3 cellular contexts compared by ENCODE assay signal in the genomic region with DNA sequence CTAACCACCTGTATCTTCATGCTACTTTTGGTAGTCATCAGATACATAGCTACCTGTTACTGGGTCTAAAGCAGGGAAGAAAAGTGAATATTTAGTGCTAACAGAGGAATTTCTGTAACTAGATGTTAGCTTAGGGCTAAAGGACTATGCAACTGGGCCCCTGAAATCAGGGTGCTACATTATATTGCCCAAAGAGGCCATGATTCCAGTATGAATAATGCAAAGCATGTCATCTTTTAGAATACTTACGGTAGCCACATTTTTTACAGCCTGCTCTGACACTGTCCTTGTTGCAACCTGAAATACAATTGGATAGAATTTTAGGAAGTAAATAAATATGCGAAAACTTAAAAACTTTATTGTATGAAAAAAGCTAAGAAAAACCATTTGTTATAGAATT.
TF ChIP-seq lines count a peak whose summit lies in the region.

No MANE protein-coding gene starts in this region.

TF ChIP-seq in HepG2, 621 proteins besides CTCF, POLR2A, EP300 and RAD21:
- no peak for TF ChIP-seq FOXP1 (IDR thresholded peaks at IDR 0.05)
- no peak for TF ChIP-seq FOXP1 (CRISPR knock-in tag; IDR thresholded peaks at IDR 0.05)
- peak; percentile 98 for TF ChIP-seq GZF1 (CRISPR knock-in tag; IDR thresholded peaks at IDR 0.05)

TF ChIP-seq in HEK293, 187 proteins besides CTCF, POLR2A, EP300 and RAD21:
- TF ChIP-seq SCRT2 (tag by site-specific recombination; IDR thresholded peaks at IDR 0.05) (0 out of 2 replicates have a peak, but pooled peaks have one; percentile 16), IKZF3 (tag by site-specific recombination; IDR thresholded peaks at IDR 0.05) (no peak), FEZF1 (tag by site-specific recombination; IDR thresholded peaks at IDR 0.05) (no peak)

TF ChIP-seq in H1, 55 proteins besides CTCF, POLR2A, EP300 and RAD21:
- TF ChIP-seq GABPA (IDR thresholded peaks at IDR 0.05; ENCODE audit: borderline replicate concordance, insufficient read depth, low read length) (no peak), CBX8 (IDR thresholded peaks at IDR 0.05; ENCODE audit: borderline replicate concordance, low read depth, low read length) (no peak), MAFK (IDR thresholded peaks at IDR 0.05; ENCODE audit: low read depth, low read length) (peak; percentile 13; the same call in 1 of the 2 replicates), TAF1 (IDR thresholded peaks at IDR 0.05; ENCODE audit: low read depth, low read length) (no peak), CHD2 (IDR thresholded peaks at IDR 0.05; ENCODE audit: low read length) (no peak)
- TF ChIP-seq, protein P1, sequence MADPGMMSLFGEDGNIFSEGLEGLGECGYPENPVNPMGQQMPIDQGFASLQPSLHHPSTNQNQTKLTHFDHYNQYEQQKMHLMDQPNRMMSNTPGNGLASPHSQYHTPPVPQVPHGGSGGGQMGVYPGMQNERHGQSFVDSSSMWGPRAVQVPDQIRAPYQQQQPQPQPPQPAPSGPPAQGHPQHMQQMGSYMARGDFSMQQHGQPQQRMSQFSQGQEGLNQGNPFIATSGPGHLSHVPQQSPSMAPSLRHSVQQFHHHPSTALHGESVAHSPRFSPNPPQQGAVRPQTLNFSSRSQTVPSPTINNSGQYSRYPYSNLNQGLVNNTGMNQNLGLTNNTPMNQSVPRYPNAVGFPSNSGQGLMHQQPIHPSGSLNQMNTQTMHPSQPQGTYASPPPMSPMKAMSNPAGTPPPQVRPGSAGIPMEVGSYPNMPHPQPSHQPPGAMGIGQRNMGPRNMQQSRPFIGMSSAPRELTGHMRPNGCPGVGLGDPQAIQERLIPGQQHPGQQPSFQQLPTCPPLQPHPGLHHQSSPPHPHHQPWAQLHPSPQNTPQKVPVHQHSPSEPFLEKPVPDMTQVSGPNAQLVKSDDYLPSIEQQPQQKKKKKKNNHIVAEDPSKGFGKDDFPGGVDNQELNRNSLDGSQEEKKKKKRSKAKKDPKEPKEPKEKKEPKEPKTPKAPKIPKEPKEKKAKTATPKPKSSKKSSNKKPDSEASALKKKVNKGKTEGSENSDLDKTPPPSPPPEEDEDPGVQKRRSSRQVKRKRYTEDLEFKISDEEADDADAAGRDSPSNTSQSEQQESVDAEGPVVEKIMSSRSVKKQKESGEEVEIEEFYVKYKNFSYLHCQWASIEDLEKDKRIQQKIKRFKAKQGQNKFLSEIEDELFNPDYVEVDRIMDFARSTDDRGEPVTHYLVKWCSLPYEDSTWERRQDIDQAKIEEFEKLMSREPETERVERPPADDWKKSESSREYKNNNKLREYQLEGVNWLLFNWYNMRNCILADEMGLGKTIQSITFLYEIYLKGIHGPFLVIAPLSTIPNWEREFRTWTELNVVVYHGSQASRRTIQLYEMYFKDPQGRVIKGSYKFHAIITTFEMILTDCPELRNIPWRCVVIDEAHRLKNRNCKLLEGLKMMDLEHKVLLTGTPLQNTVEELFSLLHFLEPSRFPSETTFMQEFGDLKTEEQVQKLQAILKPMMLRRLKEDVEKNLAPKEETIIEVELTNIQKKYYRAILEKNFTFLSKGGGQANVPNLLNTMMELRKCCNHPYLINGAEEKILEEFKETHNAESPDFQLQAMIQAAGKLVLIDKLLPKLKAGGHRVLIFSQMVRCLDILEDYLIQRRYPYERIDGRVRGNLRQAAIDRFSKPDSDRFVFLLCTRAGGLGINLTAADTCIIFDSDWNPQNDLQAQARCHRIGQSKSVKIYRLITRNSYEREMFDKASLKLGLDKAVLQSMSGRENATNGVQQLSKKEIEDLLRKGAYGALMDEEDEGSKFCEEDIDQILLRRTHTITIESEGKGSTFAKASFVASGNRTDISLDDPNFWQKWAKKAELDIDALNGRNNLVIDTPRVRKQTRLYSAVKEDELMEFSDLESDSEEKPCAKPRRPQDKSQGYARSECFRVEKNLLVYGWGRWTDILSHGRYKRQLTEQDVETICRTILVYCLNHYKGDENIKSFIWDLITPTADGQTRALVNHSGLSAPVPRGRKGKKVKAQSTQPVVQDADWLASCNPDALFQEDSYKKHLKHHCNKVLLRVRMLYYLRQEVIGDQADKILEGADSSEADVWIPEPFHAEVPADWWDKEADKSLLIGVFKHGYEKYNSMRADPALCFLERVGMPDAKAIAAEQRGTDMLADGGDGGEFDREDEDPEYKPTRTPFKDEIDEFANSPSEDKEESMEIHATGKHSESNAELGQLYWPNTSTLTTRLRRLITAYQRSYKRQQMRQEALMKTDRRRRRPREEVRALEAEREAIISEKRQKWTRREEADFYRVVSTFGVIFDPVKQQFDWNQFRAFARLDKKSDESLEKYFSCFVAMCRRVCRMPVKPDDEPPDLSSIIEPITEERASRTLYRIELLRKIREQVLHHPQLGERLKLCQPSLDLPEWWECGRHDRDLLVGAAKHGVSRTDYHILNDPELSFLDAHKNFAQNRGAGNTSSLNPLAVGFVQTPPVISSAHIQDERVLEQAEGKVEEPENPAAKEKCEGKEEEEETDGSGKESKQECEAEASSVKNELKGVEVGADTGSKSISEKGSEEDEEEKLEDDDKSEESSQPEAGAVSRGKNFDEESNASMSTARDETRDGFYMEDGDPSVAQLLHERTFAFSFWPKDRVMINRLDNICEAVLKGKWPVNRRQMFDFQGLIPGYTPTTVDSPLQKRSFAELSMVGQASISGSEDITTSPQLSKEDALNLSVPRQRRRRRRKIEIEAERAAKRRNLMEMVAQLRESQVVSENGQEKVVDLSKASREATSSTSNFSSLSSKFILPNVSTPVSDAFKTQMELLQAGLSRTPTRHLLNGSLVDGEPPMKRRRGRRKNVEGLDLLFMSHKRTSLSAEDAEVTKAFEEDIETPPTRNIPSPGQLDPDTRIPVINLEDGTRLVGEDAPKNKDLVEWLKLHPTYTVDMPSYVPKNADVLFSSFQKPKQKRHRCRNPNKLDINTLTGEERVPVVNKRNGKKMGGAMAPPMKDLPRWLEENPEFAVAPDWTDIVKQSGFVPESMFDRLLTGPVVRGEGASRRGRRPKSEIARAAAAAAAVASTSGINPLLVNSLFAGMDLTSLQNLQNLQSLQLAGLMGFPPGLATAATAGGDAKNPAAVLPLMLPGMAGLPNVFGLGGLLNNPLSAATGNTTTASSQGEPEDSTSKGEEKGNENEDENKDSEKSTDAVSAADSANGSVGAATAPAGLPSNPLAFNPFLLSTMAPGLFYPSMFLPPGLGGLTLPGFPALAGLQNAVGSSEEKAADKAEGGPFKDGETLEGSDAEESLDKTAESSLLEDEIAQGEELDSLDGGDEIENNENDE (IDR thresholded peaks at IDR 0.05; ENCODE audit: insufficient replicate concordance, low read length) = peak; percentile 98
